Comparison of ENCODE assay signal across 9 cellular contexts in genomic region chr5:140295414-140295813, GRCh38. TPM values are rescaled to one million over a fixed set of nuclear protein-coding genes. Genes with fewer than 3 reads are reported as not detected.
DNase-seq lines count a peak whose midpoint lies in the region; ATAC-seq and TF ChIP-seq lines count a peak whose summit lies in the region.
"Had no signal": no experiment of that assay in that cellular context is flagged by ENCODE, and none has a peak within 500 bp of the region (broad histone marks: within the 10 kb centered on the region; RNA-seq: fewer than 3 reads in every experiment).

No MANE protein-coding gene starts in this region.

- H3K23ac ChIP-seq in H9 (ENCODE audit: insufficient read length, low read depth, low read length): no peak overlapping the region

- no peak overlapping the region for H4K5ac ChIP-seq in H9 (ENCODE audit: insufficient read length, low read depth, low read length)

- no peaks in the 10 kb centered on the region for H3K9me3 Mint-ChIP-seq in T-helper 2 cell treated with Interferon-gamma antibody and Interleukin-4, amounts not matched to agents 5 μg/mL and 100 μg/mL, for 36 hours
- no peaks in the 10 kb centered on the region for H3K9me3 Mint-ChIP-seq in H9

- H4K20me1 ChIP-seq in H9 (ENCODE audit: control insufficient read depth, insufficient read depth, insufficient read length): no peaks in the 10 kb centered on the region

- no peak overlapping the region for H3K18ac ChIP-seq in H9 (ENCODE audit: insufficient read length, low read depth, low read length)

- H3K79me2 ChIP-seq in H9 (ENCODE audit: insufficient read depth, low read length): peaks cover 5% of the 10 kb centered on the region; the same call in 1 of the 2 replicates

- H2BK5ac ChIP-seq in H9 (ENCODE audit: insufficient read length, low read length): no peak overlapping the region

- H3K9ac ChIP-seq in H9 (ENCODE audit: extremely low read depth, insufficient read length, low read length): no peak overlapping the region

- H4K8ac ChIP-seq in H9 (replicated peaks; ENCODE audit: insufficient read length, low read depth, low read length): no peak overlapping the region

- no peak for TF ChIP-seq CTCF in H9 (conservative IDR thresholded peaks at IDR 0.05)

- no peak overlapping the region for H2AFZ ChIP-seq in H9 (ENCODE audit: low read length)

- H3K4ac ChIP-seq in H9 (ENCODE audit: low read depth, low read length): no peak overlapping the region

- H2BK20ac ChIP-seq in H9 (ENCODE audit: low read depth, low read length, poor library complexity, severe bottlenecking): no peak overlapping the region

- H2BK15ac ChIP-seq in H9 (ENCODE audit: low read depth, low read length): no peak overlapping the region

- H3K27ac Mint-ChIP-seq in T-helper 2 cell treated with Interferon-gamma antibody and Interleukin-4, amounts not matched to agents 5 μg/mL and 100 μg/mL, for 36 hours: no peak overlapping the region
- H3K27ac Mint-ChIP-seq in H9: no peak overlapping the region

- no peaks in the 10 kb centered on the region for H3K27me3 ChIP-seq in H9 (ENCODE audit: insufficient read depth, low read length)
- H3K27me3 ChIP-seq: upper lobe of left lung had no signal

- no peaks in the 10 kb centered on the region for H3K23me2 ChIP-seq in H9 (ENCODE audit: insufficient read length, low read depth, low read length, poor library complexity, severe bottlenecking)

- H3T11ph ChIP-seq in H9 (ENCODE audit: low read length): no peak overlapping the region

- H2BK120ac ChIP-seq in H9 (ENCODE audit: low read depth, low read length, poor library complexity, severe bottlenecking): no peak overlapping the region

- peak; percentile 81 for DNase-seq in DMS 273 (lab: John Stamatoyannopoulos, UW; ENCODE audit: unreplicated experiment)
- peak; percentile 52 for DNase-seq in Jurkat, Clone E6-1 (ENCODE audit: low read depth, low spot score)
- DNase-seq in activated CD4-positive, alpha-beta T cell treated with anti-CD3 and anti-CD28 coated beads, Interleukin-2, amount 50 U/mL, for 1 hour: peak; percentile 26
- peak in 1 of 2 donors; percentile 34 for DNase-seq in left colon
- no peak for DNase-seq in T-helper 2 cell treated with Interferon-gamma antibody and Interleukin-4, amounts not matched to agents 5 μg/mL and 100 μg/mL, for 36 hours (ENCODE audit: low spot score)
- DNase-seq in H9: no peak
- DNase-seq in inferior parietal cortex (ENCODE audit: extremely low spot score): no peak

- ATAC-seq in left colon (peak; percentile 11), GM21381 (IDR thresholded peaks at IDR 0.05; ENCODE audit: unreplicated experiment) (no peak)

- H3K79me1 ChIP-seq in H9 (ENCODE audit: insufficient read depth, low read depth, low read length, poor library complexity, severe bottlenecking): peaks cover 5% of the 10 kb centered on the region

- no peak overlapping the region for H3K4me2 ChIP-seq in H9 (ENCODE audit: insufficient read depth, insufficient read length, low read length)

- no peak overlapping the region for H2AK5ac ChIP-seq in H9 (ENCODE audit: insufficient read length, low read length)

- no peaks in the 10 kb centered on the region for H3K27me3 Mint-ChIP-seq in T-helper 2 cell treated with Interferon-gamma antibody and Interleukin-4, amounts not matched to agents 5 μg/mL and 100 μg/mL, for 36 hours (ENCODE audit: low read depth)
- H3K27me3 Mint-ChIP-seq in H9 (ENCODE audit: low read depth): no peaks in the 10 kb centered on the region

- intact Hi-C loops in left colon (cut with DNase I, micrococcal nuclease): no loop called here

- H3K4me1 ChIP-seq in H9 (ENCODE audit: insufficient read depth, low read length): no peaks in the 10 kb centered on the region

- no peak overlapping the region for H3K27ac ChIP-seq in H9 (ENCODE audit: insufficient read length, low read depth, low read length)

- H3K36me3 Mint-ChIP-seq in T-helper 2 cell treated with Interferon-gamma antibody and Interleukin-4, amounts not matched to agents 5 μg/mL and 100 μg/mL, for 36 hours (ENCODE audit: low read depth): peaks cover 22% of the 10 kb centered on the region
- peaks cover 3 to 19% (median 19%) of the 10 kb centered on the region in 3 experiments; a peak in 6 of 7 replicates for H3K36me3 Mint-ChIP-seq in H9 (ENCODE audit: insufficient read depth in 1 of 3, low read depth in 3 of 3)

- no peak overlapping the region for H3K4me3 ChIP-seq in Jurkat, Clone E6-1 (ENCODE audit: low read length)
- H3K4me3 ChIP-seq: upper lobe of left lung had no signal

- H3K56ac ChIP-seq in H9 (ENCODE audit: insufficient read length, low read depth, low read length): no peak overlapping the region

- H4K91ac ChIP-seq in H9 (ENCODE audit: insufficient read length, low read depth, low read length): no peak overlapping the region

- WGBS in H9 (ENCODE audit: extremely low coverage, insufficient read length, low lambda C conversion rate): no CpG with 5 or more reads among the region's 1 CpG

- no peak overlapping the region for H3K14ac ChIP-seq in H9 (ENCODE audit: insufficient read depth, low read length)

- H2BK12ac ChIP-seq in H9 (ENCODE audit: insufficient read length, low read depth, low read length): no peak overlapping the region

- no peak overlapping the region for H3K4me3 Mint-ChIP-seq in T-helper 2 cell treated with Interferon-gamma antibody and Interleukin-4, amounts not matched to agents 5 μg/mL and 100 μg/mL, for 36 hours
- H3K4me3 Mint-ChIP-seq in H9: no peak overlapping the region

- H3K9me3 ChIP-seq in H9 (ENCODE audit: control insufficient read depth, low read depth, low read length): no peaks in the 10 kb centered on the region
- H3K9me3 ChIP-seq: upper lobe of left lung had no signal

- H3K4me1 Mint-ChIP-seq in T-helper 2 cell treated with Interferon-gamma antibody and Interleukin-4, amounts not matched to agents 5 μg/mL and 100 μg/mL, for 36 hours (ENCODE audit: low read depth): peaks cover 15% of the 10 kb centered on the region
- H3K4me1 Mint-ChIP-seq in H9: peaks cover 0 to 19% of the 10 kb centered on the region in 2 experiments; a peak in 3 of 4 replicates

RNA-seq across cellular contexts. Expression of gene PFDN1, which starts 7.5 kb away (rescaled TPM):
- 129 TPM for polyA plus RNA-seq in Jurkat, Clone E6-1 (2012; ENCODE audit: insufficient read depth, insufficient read length)
- 10 to 100 TPM; 37.2 TPM for total RNA-seq in left colon
- total RNA-seq in H9 (2021): 56.2 and 58.3 TPM in 2 replicates

RNA-seq across cellular contexts. Expression of gene HBEGF, which starts 51.0 kb away (rescaled TPM):
- 3.3 TPM for polyA plus RNA-seq in Jurkat, Clone E6-1 (2012; ENCODE audit: insufficient read depth, insufficient read length)
- total RNA-seq in left colon: 10 to 100 TPM; 11.4 to 11.9 TPM
- 2.4 and 2.5 TPM in 2 replicates for total RNA-seq in H9 (2021)

Comparison
In these comparisons a context has a peak if more than half of its experiments do, and no peak if none do; other contexts are left out.
1. DNase-seq: peak in DMS 273 (single experiment), Jurkat, Clone E6-1 (single experiment) and activated CD4-positive, alpha-beta T cell treated with anti-CD3 and anti-CD28 coated beads, Interleukin-2, amount 50 U/mL, for 1 hour (single experiment); none in T-helper 2 cell treated with Interferon-gamma antibody and Interleukin-4, amounts not matched to agents 5 μg/mL and 100 μg/mL, for 36 hours (single experiment), H9 (single experiment) and inferior parietal cortex (single experiment).